13 cellular contexts compared by ENCODE assay signal in the genomic region with DNA sequence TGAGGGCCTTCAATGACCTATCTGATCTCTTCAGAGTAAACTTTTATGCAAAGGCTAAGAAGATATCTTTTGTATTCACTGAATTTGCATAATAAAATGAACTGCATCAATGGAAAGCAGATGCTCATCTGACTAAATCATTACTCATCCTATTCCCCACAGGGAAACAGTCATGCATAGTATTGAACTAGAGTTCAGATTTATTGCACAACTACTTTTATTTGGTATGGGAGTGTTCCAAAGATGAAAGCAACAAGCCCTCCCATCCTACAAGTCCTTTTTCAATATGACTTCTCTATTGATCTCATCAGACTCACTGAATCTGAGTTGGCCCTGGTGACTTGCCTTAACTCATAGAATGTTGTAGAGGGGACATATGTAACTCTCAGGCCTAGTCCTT.
DNase-seq lines count a peak whose midpoint lies in the region; TF ChIP-seq lines count a peak whose summit lies in the region.
"Had no signal": no experiment of that assay in that cellular context is flagged by ENCODE, and none has a peak within 500 bp of the region (broad histone marks: within the 10 kb centered on the region; RNA-seq: fewer than 3 reads in every experiment).

No MANE protein-coding gene starts in this region.

- in situ Hi-C loops in ACHN (cut with HindIII; ENCODE audit: low pct_ligation_motif_present, low pct_unique_long_range_greater_than_20kb, low sequenced_read_pairs) (no loop called here), astrocyte of the cerebellum (cut with HindIII; ENCODE audit: low sequenced_read_pairs) (no loop called here)

- POLR2A ChIA-PET in Caco-2 (lab: Charles Lee) = no interaction called here

- no peaks in the 10 kb centered on the region for H3K4me1 ChIP-seq in Caco-2

- no TSS peak for BruUV-seq in Caco-2 (replicated peaks; lab: Mats Ljungman, UMichigan)

- H3K4me1 Mint-ChIP-seq in Caco-2 (ENCODE audit: low read depth, unreplicated experiment) = peaks cover 4% of the 10 kb centered on the region
- H3K4me1 Mint-ChIP-seq: naive thymus-derived CD8-positive, alpha-beta T cell had no signal

- H3K36me3 ChIP-seq in Caco-2 (ENCODE audit: control insufficient read depth, insufficient read depth, low read length) = no peaks in the 10 kb centered on the region
- H3K36me3 ChIP-seq: cardiac muscle cell, stomach had no signal

- no peaks in the 10 kb centered on the region for H3K36me3 Mint-ChIP-seq in Caco-2 (ENCODE audit: insufficient read depth, unreplicated experiment)
- H3K36me3 Mint-ChIP-seq: naive thymus-derived CD8-positive, alpha-beta T cell had no signal

- DNase-seq in ACHN (peak; percentile 26), HCEC 1CT (peak; percentile 96), astrocyte of the cerebellum (ENCODE audit: low read depth) (peak; percentile 78), iris pigment epithelial cell (ENCODE audit: low read depth) (peak; percentile 91), head of caudate nucleus (no peak), DMS114 treated with DMSO at 0.1 percent for 48 hours (lab: John Stamatoyannopoulos, UW; ENCODE audit: unreplicated experiment) (no peak), Caco-2 (no peak), NOMO-1 treated with DMSO at 0.1 percent for 48 hours (lab: John Stamatoyannopoulos, UW; ENCODE audit: unreplicated experiment) (no peak)
- DNase-seq: activated CD8-positive, alpha-beta T cell treated with anti-CD3 and anti-CD28 coated beads for 36 hours; KBM-7; naive thymus-derived CD8-positive, alpha-beta T cell had no signal

- no peaks in the 10 kb centered on the region for H3K9me3 Mint-ChIP-seq in Caco-2 (ENCODE audit: unreplicated experiment)
- H3K9me3 Mint-ChIP-seq: activated CD8-positive, alpha-beta T cell treated with anti-CD3 and anti-CD28 coated beads for 36 hours had no signal

- no peaks in the 10 kb centered on the region for H3K9me3 ChIP-seq in Caco-2
- H3K9me3 ChIP-seq: stomach had no signal

- CTCF ChIA-PET in Caco-2 (lab: Charles Lee) = no interaction called here

- intact Hi-C loops in head of caudate nucleus (cut with DNase I) = no loop called here
- intact Hi-C loops in Caco-2 (cut with micrococcal nuclease; ENCODE audit: unreplicated experiment) = no loop called here

- no peak overlapping the region for H3K27ac Mint-ChIP-seq in Caco-2 (ENCODE audit: unreplicated experiment)
- H3K27ac Mint-ChIP-seq: activated CD8-positive, alpha-beta T cell treated with anti-CD3 and anti-CD28 coated beads for 36 hours; naive thymus-derived CD8-positive, alpha-beta T cell had no signal

- no peak overlapping the region for H3K4me3 Mint-ChIP-seq in Caco-2 (ENCODE audit: unreplicated experiment)
- H3K4me3 Mint-ChIP-seq: activated CD8-positive, alpha-beta T cell treated with anti-CD3 and anti-CD28 coated beads for 36 hours; naive thymus-derived CD8-positive, alpha-beta T cell had no signal

- H3K27me3 ChIP-seq in Caco-2 (replicated peaks; ENCODE audit: control insufficient read depth, insufficient read depth, low read length) = no peaks in the 10 kb centered on the region
- H3K27me3 ChIP-seq: cardiac muscle cell, stomach had no signal

- no peak overlapping the region for H3K4me3 ChIP-seq in astrocyte of the cerebellum (ENCODE audit: low read depth, low read length)
- H3K4me3 ChIP-seq in Caco-2 (ENCODE audit: low read depth, low read length) = no peak overlapping the region
- H3K4me3 ChIP-seq: cardiac muscle cell, stomach had no signal

- no peaks in the 10 kb centered on the region for H3K27me3 Mint-ChIP-seq in Caco-2 (ENCODE audit: insufficient read depth, unreplicated experiment)
- H3K27me3 Mint-ChIP-seq: activated CD8-positive, alpha-beta T cell treated with anti-CD3 and anti-CD28 coated beads for 36 hours; naive thymus-derived CD8-positive, alpha-beta T cell had no signal

- TF ChIP-seq CTCF in astrocyte of the cerebellum (IDR thresholded peaks at IDR 0.05; ENCODE audit: low read depth, low read length, missing control alignments) (no peak), Caco-2 (IDR thresholded peaks at IDR 0.05; ENCODE audit: insufficient read depth in 1 of 2, low read depth in 1 of 2, low read length in 1 of 2, severe bottlenecking in 1 of 2, unreplicated experiment in 1 of 2) (no peak)

Comparison
In these comparisons a context has a peak if more than half of its experiments do, and no peak if none do; other contexts are left out.
1. DNase-seq: peak in ACHN (single experiment), HCEC 1CT (single experiment), astrocyte of the cerebellum (single experiment) and iris pigment epithelial cell (single experiment); none in head of caudate nucleus (0 of 42), DMS114 treated with DMSO at 0.1 percent for 48 hours (single experiment), Caco-2 (0 of 2) and NOMO-1 treated with DMSO at 0.1 percent for 48 hours (single experiment).